13 cellular contexts compared by ENCODE assay signal in genomic region chr9:129058965-129059795, GRCh38. TPM values are rescaled to one million over a fixed set of nuclear protein-coding genes. Genes with fewer than 3 reads are reported as not detected.
A peak's percentile ranks its signal among the peaks of the same experiment; 100 is the strongest.
DNase-seq lines count a peak whose midpoint lies in the region; ATAC-seq and TF ChIP-seq lines count a peak whose summit lies in the region.
"Had no signal": no experiment of that assay in that cellular context is flagged by ENCODE, and none has a peak within 500 bp of the region (broad histone marks: within the 10 kb centered on the region; RNA-seq: fewer than 3 reads in every experiment).

No MANE protein-coding gene starts in this region.

- no peaks in the 10 kb centered on the region for H3K9me2 ChIP-seq in GM23338 (ENCODE audit: insufficient read depth)

- no peak overlapping the region for H3K4me3 ChIP-seq in left lung
- H3K4me3 ChIP-seq in esophagus squamous epithelium = no peak overlapping the region
- no peak overlapping the region for H3K4me3 ChIP-seq in GM23338

- peaks cover 0 to 10% of the 10 kb centered on the region in 2 donors for H3K4me1 ChIP-seq in left lung
- no peaks in the 10 kb centered on the region for H3K4me1 ChIP-seq in esophagus squamous epithelium
- no peaks in the 10 kb centered on the region for H3K4me1 ChIP-seq in GM23338 (ENCODE audit: insufficient read depth)

- H3K4me2 ChIP-seq in GM23338 = no peak overlapping the region

- intact Hi-C loops in left lung (cut with DNase I) (no loop called here), esophagus squamous epithelium (cut with DNase I) (no loop called here)

- H3K36me3 ChIP-seq in left lung (peaks cover 0 to 87% of the 10 kb centered on the region in 2 donors), esophagus squamous epithelium (peaks cover 16 to 98% (median 31%) of the 10 kb centered on the region in 3 donors), GM23338 (ENCODE audit: insufficient read depth) (no peaks in the 10 kb centered on the region; the same call in 1 of the 2 replicates)

- peak overlapping the region; percentile 21 for H3K27ac ChIP-seq in RWPE1
- no peak overlapping the region for H3K27ac ChIP-seq in left lung
- H3K27ac ChIP-seq in esophagus squamous epithelium = no peak overlapping the region
- no peak overlapping the region for H3K27ac ChIP-seq in GM23338 (ENCODE audit: low read depth)
- H3K27ac ChIP-seq: epithelial cell of prostate had no signal

- 92 to 98% methylated on average over 8 to 9 of the region's 21 CpGs for WGBS in esophagus squamous epithelium, 2 donors

- TF ChIP-seq CTCF in RWPE1 (conservative IDR thresholded peaks at IDR 0.05; ENCODE audit: low read depth) = no peak
- TF ChIP-seq CTCF in left lung (IDR thresholded peaks at IDR 0.05) = no peak
- no peak for TF ChIP-seq CTCF in esophagus squamous epithelium (IDR thresholded peaks at IDR 0.05)
- no peak for TF ChIP-seq CTCF in GM23338 (conservative IDR thresholded peaks at IDR 0.05; ENCODE audit: low read depth in 2 of 2)

- no peaks in the 10 kb centered on the region for H4K20me1 ChIP-seq in GM23338 (replicated peaks; ENCODE audit: insufficient read depth)

- no peaks in the 10 kb centered on the region for H3K9me3 Mint-ChIP-seq in GM23338
- H3K9me3 Mint-ChIP-seq: activated CD4-positive, alpha-beta T cell treated with anti-CD3 and anti-CD28 coated beads, Interleukin-2, amount 10 ng/mL, durations not matched to agents 24 days and 14 days; T-cell had no signal

- DNase-seq in GM03348 (ENCODE audit: low spot score) (peak; percentile 34), RWPE1 (ENCODE audit: low spot score) (peak; percentile 76), left lung (no peak), esophagus squamous epithelium (lab: John Stamatoyannopoulos, UW) (no peak), GM23338 (ENCODE audit: low spot score) (no peak), cerebellum (ENCODE audit: low spot score) (no peak)
- DNase-seq: activated CD4-positive, alpha-beta T cell treated with anti-CD3 and anti-CD28 coated beads, Interleukin-2, amount 10 ng/mL, durations not matched to agents 24 days and 14 days; C1 segment of cervical spinal cord; NCI-H2029 treated with DMSO at 0.1 percent for 48 hours; stimulated activated naive CD4-positive, alpha-beta T cell; T-cell had no signal

- CTCF ChIA-PET in RWPE1 (lab: Yijun Ruan, JAX) = interaction anchor here (0.6 kb wide), 2 partner anchors 8 to 9 kb away, joined by 4 to 5 read pairs; no protein-coding TSS in a partner anchor

- H3F3A ChIP-seq in GM23338 (replicated peaks; ENCODE audit: low read depth) = no peaks in the 10 kb centered on the region

- H3K9me3 ChIP-seq in left lung = no peaks in the 10 kb centered on the region
- no peaks in the 10 kb centered on the region for H3K9me3 ChIP-seq in esophagus squamous epithelium

- ATAC-seq in left lung = peak; percentile 30
- no peak for ATAC-seq in GM23338
- ATAC-seq: T-cell had no signal

- POLR2A ChIA-PET in RWPE1 (lab: Yijun Ruan, JAX; ENCODE audit: low non-redundant PET) = no interaction called here

- no peaks in the 10 kb centered on the region for H3K79me2 ChIP-seq in GM23338 (replicated peaks; ENCODE audit: insufficient read depth)

- no peaks in the 10 kb centered on the region for H3K4me1 Mint-ChIP-seq in GM23338
- H3K4me1 Mint-ChIP-seq: activated CD4-positive, alpha-beta T cell treated with anti-CD3 and anti-CD28 coated beads, Interleukin-2, amount 10 ng/mL, durations not matched to agents 24 days and 14 days; T-cell had no signal

- H3K4me3 Mint-ChIP-seq in GM23338 = no peak overlapping the region
- H3K4me3 Mint-ChIP-seq: activated CD4-positive, alpha-beta T cell treated with anti-CD3 and anti-CD28 coated beads, Interleukin-2, amount 10 ng/mL, durations not matched to agents 24 days and 14 days; T-cell had no signal

- H3K36me3 Mint-ChIP-seq in GM23338 (ENCODE audit: low read depth) = peaks cover 29% of the 10 kb centered on the region

- H3K27me3 ChIP-seq in left lung (no peaks in the 10 kb centered on the region), esophagus squamous epithelium (no peaks in the 10 kb centered on the region), GM23338 (ENCODE audit: insufficient read depth) (no peaks in the 10 kb centered on the region)

- H3K27me3 Mint-ChIP-seq in GM23338 (ENCODE audit: insufficient read depth, low read depth, poor library complexity) = peaks cover 1% of the 10 kb centered on the region
- H3K27me3 Mint-ChIP-seq: activated CD4-positive, alpha-beta T cell treated with anti-CD3 and anti-CD28 coated beads, Interleukin-2, amount 10 ng/mL, durations not matched to agents 24 days and 14 days; progenitor cell of endocrine pancreas; T-cell had no signal

- no peak overlapping the region for H3K27ac Mint-ChIP-seq in GM23338
- H3K27ac Mint-ChIP-seq: activated CD4-positive, alpha-beta T cell treated with anti-CD3 and anti-CD28 coated beads, Interleukin-2, amount 10 ng/mL, durations not matched to agents 24 days and 14 days; progenitor cell of endocrine pancreas; T-cell had no signal

- no peak for TF ChIP-seq POLR2A in esophagus squamous epithelium (IDR thresholded peaks at IDR 0.05)

- H2AFZ ChIP-seq in GM23338 = no peak overlapping the region

TF ChIP-seq in GM23338, 12 proteins besides CTCF, POLR2A, EP300 and RAD21:
- TF ChIP-seq POLR2AphosphoS5 (IDR thresholded peaks at IDR 0.05; ENCODE audit: low read depth) = no peak
- TF ChIP-seq EZH2phosphoT487 (IDR thresholded peaks at IDR 0.05; ENCODE audit: unreplicated experiment) = no peak
- TF ChIP-seq, protein P1, sequence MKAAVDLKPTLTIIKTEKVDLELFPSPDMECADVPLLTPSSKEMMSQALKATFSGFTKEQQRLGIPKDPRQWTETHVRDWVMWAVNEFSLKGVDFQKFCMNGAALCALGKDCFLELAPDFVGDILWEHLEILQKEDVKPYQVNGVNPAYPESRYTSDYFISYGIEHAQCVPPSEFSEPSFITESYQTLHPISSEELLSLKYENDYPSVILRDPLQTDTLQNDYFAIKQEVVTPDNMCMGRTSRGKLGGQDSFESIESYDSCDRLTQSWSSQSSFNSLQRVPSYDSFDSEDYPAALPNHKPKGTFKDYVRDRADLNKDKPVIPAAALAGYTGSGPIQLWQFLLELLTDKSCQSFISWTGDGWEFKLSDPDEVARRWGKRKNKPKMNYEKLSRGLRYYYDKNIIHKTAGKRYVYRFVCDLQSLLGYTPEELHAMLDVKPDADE (IDR thresholded peaks at IDR 0.05) = no peak
- TF ChIP-seq NANOG (IDR thresholded peaks at IDR 0.05; ENCODE audit: borderline replicate concordance) = no peak
- TF ChIP-seq STAT1 (IDR thresholded peaks at IDR 0.05; ENCODE audit: unreplicated experiment) = no peak

RNA-seq across cellular contexts. Expression of gene DOLPP1, which starts 21.7 kb away (rescaled TPM):
- total RNA-seq in left lung (10 to 100 TPM; 14.7 to 19.6 TPM), esophagus squamous epithelium (10 to 100 TPM in 3 of 4 donors, 1 to 10 TPM in 1; 9.7 to 23.0 (median 19.3) TPM), cerebellum (12.0 TPM)
- 30.0 and 31.9 TPM in 2 replicates for total RNA-seq in GM23338 (2014; rRNA removed; shearing (Covaris generic))
- 20.5 and 23.3 TPM in 2 replicates for polyA plus RNA-seq in GM23338 (2016; fragmentation: Nextera tagmentation; extraction: Ambion mirVana)

RNA-seq across cellular contexts. Expression of gene MIGA2, which starts 22.8 kb away (rescaled TPM):
- total RNA-seq in left lung = 10 to 100 TPM; 25.6 to 28.6 TPM
- total RNA-seq in esophagus squamous epithelium = 10 to 100 TPM; 27.5 to 49.3 (median 29.8) TPM
- total RNA-seq in GM23338 (2014; rRNA removed; shearing (Covaris generic)) = 37.1 and 47.8 TPM in 2 replicates
- 15.3 and 19.3 TPM in 2 replicates for polyA plus RNA-seq in GM23338 (2016; fragmentation: Nextera tagmentation; extraction: Ambion mirVana)
- total RNA-seq in cerebellum = 14.1 TPM

RNA-seq across cellular contexts. Expression of gene SH3GLB2, which starts 31.0 kb away (rescaled TPM):
- total RNA-seq in left lung = 10 to 100 TPM; 63.7 to 64.7 TPM
- total RNA-seq in esophagus squamous epithelium = 100 to 1,000 TPM in 2 of 4 donors, 10 to 100 TPM in 2; 70.3 to 169 (median 113) TPM
- total RNA-seq in GM23338 (2014; rRNA removed; shearing (Covaris generic)) = 64.3 and 68.0 TPM in 2 replicates
- 21.9 and 22.8 TPM in 2 replicates for polyA plus RNA-seq in GM23338 (2016; fragmentation: Nextera tagmentation; extraction: Ambion mirVana)
- 36.7 TPM for total RNA-seq in cerebellum

RNA-seq across cellular contexts. Expression of gene CRAT, which starts 51.4 kb away (rescaled TPM):
- total RNA-seq in left lung (10 to 100 TPM; 16.8 to 33.2 TPM), esophagus squamous epithelium (10 to 100 TPM; 25.3 to 61.5 (median 44.9) TPM), cerebellum (16.8 TPM)
- total RNA-seq in GM23338 (2014; rRNA removed; shearing (Covaris generic)) = 9.9 TPM in 2 replicates
- 3.7 and 4.6 TPM in 2 replicates for polyA plus RNA-seq in GM23338 (2016; fragmentation: Nextera tagmentation; extraction: Ambion mirVana)

RNA-seq across cellular contexts. Expression of gene PTPA, which starts 52.0 kb away (rescaled TPM):
- 100 to 1,000 TPM; 132 to 138 TPM for total RNA-seq in left lung
- 100 to 1,000 TPM in 1 of 4 donors, 10 to 100 TPM in 3; 59.1 to 110 (median 80.6) TPM for total RNA-seq in esophagus squamous epithelium
- 110 and 122 TPM in 2 replicates for total RNA-seq in GM23338 (2014; rRNA removed; shearing (Covaris generic))
- 53.9 and 57.3 TPM in 2 replicates for polyA plus RNA-seq in GM23338 (2016; fragmentation: Nextera tagmentation; extraction: Ambion mirVana)
- 42.3 TPM for total RNA-seq in cerebellum

Comparison
In these comparisons a context has a peak if more than half of its experiments do, and no peak if none do; other contexts are left out.
1. DNase-seq: peak in GM03348 (single experiment) and RWPE1 (single experiment); none in left lung (0 of 2), esophagus squamous epithelium (single experiment), GM23338 (single experiment) and cerebellum (single experiment).